1 cellular context compared by ENCODE assay signal in genomic region chr20:41038878-41039404, GRCh38.
TF ChIP-seq lines count a peak whose summit lies in the region.

No MANE protein-coding gene starts in this region.

TF ChIP-seq in GM23338, 12 proteins besides CTCF, POLR2A, EP300 and RAD21 (continued from another document):
- TF ChIP-seq ZNF462 (CRISPR knock-in tag; IDR thresholded peaks at IDR 0.05) (no peak), ETS1 (IDR thresholded peaks at IDR 0.05) (no peak), ZNF114 (CRISPR knock-in tag; IDR thresholded peaks at IDR 0.05) (no peak)
